13 cellular contexts compared by ENCODE assay signal in genomic region chr3:50263443-50264388, GRCh38. TPM values are rescaled to one million over a fixed set of nuclear protein-coding genes. Genes with fewer than 3 reads are reported as not detected.
DNase-seq lines count a peak whose midpoint lies in the region; ATAC-seq and TF ChIP-seq lines count a peak whose summit lies in the region.
"Had no signal": no experiment of that assay in that cellular context is flagged by ENCODE, and none has a peak within 500 bp of the region (broad histone marks: within the 10 kb centered on the region; RNA-seq: fewer than 3 reads in every experiment).

No MANE protein-coding gene starts in this region.

- no peak overlapping the region for H3K4me3 Mint-ChIP-seq in activated naive CD8-positive, alpha-beta T cell treated with anti-CD3 and anti-CD28 coated beads, Interleukin-2, amount 50 U/mL, for 24 hours
- H3K4me3 Mint-ChIP-seq: activated B cell treated with CpG ODN at 0.5 μM for 24 hours; naive thymus-derived CD4-positive, alpha-beta T cell had no signal

- H3K27ac Mint-ChIP-seq in activated naive CD8-positive, alpha-beta T cell treated with anti-CD3 and anti-CD28 coated beads, Interleukin-2, amount 50 U/mL, for 24 hours = no peak overlapping the region
- H3K27ac Mint-ChIP-seq: activated B cell treated with CpG ODN at 0.5 μM for 24 hours; naive thymus-derived CD4-positive, alpha-beta T cell had no signal

- H3K27me3 ChIP-seq in left ventricle myocardium inferior (ENCODE audit: low read depth) = no peaks in the 10 kb centered on the region
- no peaks in the 10 kb centered on the region for H3K27me3 ChIP-seq in ovary
- H3K27me3 ChIP-seq: BE2C had no signal

- TF ChIP-seq POLR2A in ovary (IDR thresholded peaks at IDR 0.05) = no peak

- no peak for ATAC-seq in activated naive CD8-positive, alpha-beta T cell treated with anti-CD3 and anti-CD28 coated beads, Interleukin-2, amount 50 U/mL, for 24 hours
- ATAC-seq in HG03442 (IDR thresholded peaks at IDR 0.05; ENCODE audit: unreplicated experiment) = no peak
- ATAC-seq: naive thymus-derived CD4-positive, alpha-beta T cell had no signal

- intact Hi-C loops in left ventricle myocardium inferior (cut with micrococcal nuclease) = no loop called here
- intact Hi-C loops in cardiac septum (cut with DNase I) = no loop called here
- intact Hi-C loops in ovary (cut with DNase I) = loop anchor here in 1 of 4 donors (10.0 kb wide), 1 partner anchor 61 kb away; the partner anchor contains the start of genes HYAL2 and TUSC2

- H3K9me3 ChIP-seq in left ventricle myocardium inferior (replicated peaks) = no peaks in the 10 kb centered on the region
- no peaks in the 10 kb centered on the region for H3K9me3 ChIP-seq in ovary
- H3K9me3 ChIP-seq: BE2C had no signal

- no peaks in the 10 kb centered on the region for H3K36me3 ChIP-seq in left ventricle myocardium inferior
- no peaks in the 10 kb centered on the region for H3K36me3 ChIP-seq in ovary
- H3K36me3 ChIP-seq: BE2C had no signal

- H3K4me3 ChIP-seq in left ventricle myocardium inferior = peak overlapping the region; percentile 23
- no peak overlapping the region for H3K4me3 ChIP-seq in ovary

- H3K27ac ChIP-seq in left ventricle myocardium inferior (replicated peaks) (peak overlapping the region; percentile 99), epithelial cell of prostate (peak overlapping the region; percentile 66), ovary (peak overlapping the region; percentile 62 to 99)

- no peak for TF ChIP-seq CTCF in left ventricle myocardium inferior (IDR thresholded peaks at IDR 0.05; ENCODE audit: borderline replicate concordance)
- no peak for TF ChIP-seq CTCF in ovary (IDR thresholded peaks at IDR 0.05)

- no peaks in the 10 kb centered on the region for H3K36me3 Mint-ChIP-seq in activated naive CD8-positive, alpha-beta T cell treated with anti-CD3 and anti-CD28 coated beads, Interleukin-2, amount 50 U/mL, for 24 hours (ENCODE audit: low read depth)
- H3K36me3 Mint-ChIP-seq: naive thymus-derived CD4-positive, alpha-beta T cell had no signal

- no peaks in the 10 kb centered on the region for H3K9me3 Mint-ChIP-seq in activated naive CD8-positive, alpha-beta T cell treated with anti-CD3 and anti-CD28 coated beads, Interleukin-2, amount 50 U/mL, for 24 hours
- H3K9me3 Mint-ChIP-seq: activated B cell treated with CpG ODN at 0.5 μM for 24 hours; naive thymus-derived CD4-positive, alpha-beta T cell had no signal

- H3K27me3 Mint-ChIP-seq in activated naive CD8-positive, alpha-beta T cell treated with anti-CD3 and anti-CD28 coated beads, Interleukin-2, amount 50 U/mL, for 24 hours = peaks cover 20% of the 10 kb centered on the region

- 38 to 46% (median 40%) methylated on average over 6 of the region's 6 CpGs for WGBS in ovary, 3 donors

- H3K4me1 Mint-ChIP-seq in activated naive CD8-positive, alpha-beta T cell treated with anti-CD3 and anti-CD28 coated beads, Interleukin-2, amount 50 U/mL, for 24 hours = peaks cover 4% of the 10 kb centered on the region

- H3K4me1 ChIP-seq in left ventricle myocardium inferior (peaks cover 81% of the 10 kb centered on the region), ovary (ENCODE audit: insufficient read depth) (peaks cover 46% of the 10 kb centered on the region)

- no peak for TF ChIP-seq EP300 in ovary (IDR thresholded peaks at IDR 0.05)

- no peak for DNase-seq in left ventricle myocardium inferior
- DNase-seq in cardiac septum (ENCODE audit: low spot score) = no peak
- no peak for DNase-seq in epithelial cell of prostate (ENCODE audit: low read depth, low spot score)
- peak; percentile 63 to 78 (median 74) for DNase-seq in ovary
- no peak for DNase-seq in activated naive CD8-positive, alpha-beta T cell treated with anti-CD3 and anti-CD28 coated beads, Interleukin-2, amount 50 U/mL, for 24 hours
- no peak for DNase-seq in foreskin melanocyte
- DNase-seq in inferior parietal cortex (ENCODE audit: extremely low spot score) = no peak
- DNase-seq: activated B cell treated with CpG ODN at 0.5 μM for 24 hours; erythroblast; naive thymus-derived CD4-positive, alpha-beta T cell; NK-92 treated with Interleukin-12 subunit alpha and Interleukin-12 subunit beta, amount 100 ng/mL, for 24 hours had no signal

RNA-seq across cellular contexts. Expression of gene SEMA3B, which starts 5.2 kb away (rescaled TPM):
- total RNA-seq in left ventricle myocardium inferior (23.2 TPM), cardiac septum (26.5 TPM), ovary (100 to 1,000 TPM in 1 of 7 donors, 10 to 100 TPM in 6; 18.4 to 224 (median 51.9) TPM)
- 10 to 100 TPM in 1 of 2 donors, 1 to 10 TPM in 1; 5.0 to 30.9 TPM for polyA plus RNA-seq in ovary
- total RNA-seq: activated B cell treated with CpG ODN at 0.5 μM for 24 hours had no signal
- polyA plus RNA-seq: naive thymus-derived CD4-positive, alpha-beta T cell had no signal

RNA-seq across cellular contexts. Expression of gene LSMEM2, which starts 15.2 kb away (rescaled TPM):
- 27.7 TPM for total RNA-seq in left ventricle myocardium inferior
- 25.7 TPM for total RNA-seq in cardiac septum
- 1 to 10 TPM in 2 of 7 donors, under 1 TPM in 3, not detected in 2; 0.42 to 1.4 (median 0.76) TPM for total RNA-seq in ovary
- 1 to 10 TPM in 1 of 2 donors, under 1 TPM in 1; 0.60 to 1.0 TPM for polyA plus RNA-seq in ovary
- total RNA-seq: activated B cell treated with CpG ODN at 0.5 μM for 24 hours; naive thymus-derived CD4-positive, alpha-beta T cell had no signal

RNA-seq across cellular contexts. Expression of gene GNAI2, which starts 27.7 kb away (rescaled TPM):
- total RNA-seq in left ventricle myocardium inferior (118 TPM), cardiac septum (153 TPM), ovary (100 to 1,000 TPM in 6 of 7 donors, 10 to 100 TPM in 1; 72.3 to 259 (median 212) TPM)
- polyA plus RNA-seq in ovary = 100 to 1,000 TPM; 189 to 309 TPM

RNA-seq across cellular contexts. Expression of gene IFRD2, which starts 28.5 kb away (rescaled TPM):
- total RNA-seq in left ventricle myocardium inferior (54.9 TPM), cardiac septum (45.7 TPM), ovary (10 to 100 TPM; 31.8 to 76.9 (median 56.4) TPM)
- 10 to 100 TPM; 14.5 to 32.8 TPM for polyA plus RNA-seq in ovary

RNA-seq across cellular contexts. Expression of gene HYAL3, which starts 35.5 kb away (rescaled TPM):
- total RNA-seq in left ventricle myocardium inferior (1.2 TPM), cardiac septum (1.3 TPM), ovary (1 to 10 TPM in 6 of 7 donors, under 1 TPM in 1; 0.58 to 4.3 (median 2.0) TPM)
- 1 to 10 TPM; 1.5 to 1.9 TPM for polyA plus RNA-seq in ovary

Comparison
In these comparisons a context has a peak if more than half of its experiments do, and no peak if none do; other contexts are left out.
1. DNase-seq: peak in ovary (5 of 5); none in left ventricle myocardium inferior (single experiment), cardiac septum (single experiment), epithelial cell of prostate (single experiment), activated naive CD8-positive, alpha-beta T cell treated with anti-CD3 and anti-CD28 coated beads, Interleukin-2, amount 50 U/mL, for 24 hours (single experiment), foreskin melanocyte (single experiment) and inferior parietal cortex (single experiment).
2. RNA of gene LSMEM2, which starts 15.2 kb away (total RNA-seq): 27.7 TPM in left ventricle myocardium inferior (single experiment) and 25.7 TPM in cardiac septum (single experiment); 0.42 to 1.4 TPM in ovary; every median in the first group is over 10 times any median in the second.
3. Peak in every context shown above with its lines, with median percentiles within 50 percentile points of each other: H3K27ac ChIP-seq.